ENCODE assay signal across 1 cellular context in the genomic region with DNA sequence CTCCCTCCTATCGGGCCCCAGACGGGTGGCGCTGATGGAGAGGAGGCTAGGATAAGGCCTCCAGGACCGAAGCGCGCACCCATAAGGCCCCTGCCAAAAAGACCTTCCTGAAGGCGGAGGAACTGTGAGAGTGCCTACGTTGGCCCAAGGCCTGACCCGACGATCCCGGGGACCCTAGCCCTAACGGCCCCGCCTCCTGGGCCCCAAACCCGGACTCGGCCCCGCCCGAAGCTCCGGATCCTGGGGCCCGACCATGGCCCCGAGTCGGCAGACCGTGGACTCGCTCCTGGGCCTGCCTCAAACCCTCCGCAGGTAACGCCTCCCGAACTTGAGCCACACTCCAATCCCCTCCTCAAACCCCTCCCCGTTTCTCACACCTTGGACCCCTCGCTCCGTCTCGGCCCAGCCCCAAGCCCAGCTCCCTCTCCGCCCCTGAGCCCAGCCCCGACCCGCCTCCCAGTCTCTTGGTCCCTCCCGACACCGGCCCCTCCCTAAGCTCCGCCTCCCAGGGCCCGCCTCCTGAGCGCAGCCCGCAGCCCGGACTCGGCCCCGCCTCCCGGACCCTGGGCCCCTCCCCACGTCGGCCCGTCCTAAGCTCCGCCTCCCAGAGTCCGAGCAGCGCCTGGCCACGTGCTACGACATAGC.
A peak's percentile ranks its signal among the peaks of the same experiment; 100 is the strongest.
TF ChIP-seq lines count a peak whose summit lies in the region.
"Not testable (repeated sequence)": the region's sequence is repeated elsewhere in the genome, so short reads cannot be mapped to it uniquely, and the experiment has no call there.

No MANE protein-coding gene starts in this region.

TF ChIP-seq in HepG2, 621 proteins besides CTCF, POLR2A, EP300 and RAD21 (continued from another document and continues in another):
- TF ChIP-seq, protein P1, sequence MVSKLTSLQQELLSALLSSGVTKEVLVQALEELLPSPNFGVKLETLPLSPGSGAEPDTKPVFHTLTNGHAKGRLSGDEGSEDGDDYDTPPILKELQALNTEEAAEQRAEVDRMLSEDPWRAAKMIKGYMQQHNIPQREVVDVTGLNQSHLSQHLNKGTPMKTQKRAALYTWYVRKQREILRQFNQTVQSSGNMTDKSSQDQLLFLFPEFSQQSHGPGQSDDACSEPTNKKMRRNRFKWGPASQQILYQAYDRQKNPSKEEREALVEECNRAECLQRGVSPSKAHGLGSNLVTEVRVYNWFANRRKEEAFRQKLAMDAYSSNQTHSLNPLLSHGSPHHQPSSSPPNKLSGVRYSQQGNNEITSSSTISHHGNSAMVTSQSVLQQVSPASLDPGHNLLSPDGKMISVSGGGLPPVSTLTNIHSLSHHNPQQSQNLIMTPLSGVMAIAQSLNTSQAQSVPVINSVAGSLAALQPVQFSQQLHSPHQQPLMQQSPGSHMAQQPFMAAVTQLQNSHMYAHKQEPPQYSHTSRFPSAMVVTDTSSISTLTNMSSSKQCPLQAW (CRISPR knock-in tag; IDR thresholded peaks at IDR 0.05) = 0 out of 2 replicates have a peak, but pooled peaks have one; percentile 18
- TF ChIP-seq POLR2G (IDR thresholded peaks at IDR 0.05; ENCODE audit: low read depth, low read length) (0 out of 2 replicates have a peak, but pooled peaks have one; percentile 21), ZNF605 (CRISPR knock-in tag; IDR thresholded peaks at IDR 0.05) (peak; percentile 46; the same call in 1 of the 2 replicates), ZBTB7B (CRISPR knock-in tag; IDR thresholded peaks at IDR 0.05) (0 out of 2 replicates have a peak, but pooled peaks have one; percentile 35), NFKB2 (CRISPR knock-in tag; IDR thresholded peaks at IDR 0.05; ENCODE audit: borderline replicate concordance) (peak; percentile 34; the same call in 1 of the 2 replicates), YEATS4 (CRISPR knock-in tag; IDR thresholded peaks at IDR 0.05; ENCODE audit: borderline replicate concordance) (peak; percentile 39; the same call in 1 of the 2 replicates), ZFY (CRISPR knock-in tag; IDR thresholded peaks at IDR 0.05) (peak; percentile 74), MAZ (IDR thresholded peaks at IDR 0.05; ENCODE audit: borderline replicate concordance, low read depth, low read length) (peak; percentile 25; the same call in 1 of the 2 replicates), SPEN (CRISPR knock-in tag; IDR thresholded peaks at IDR 0.05; ENCODE audit: low read depth) (0 out of 2 replicates have a peak, but pooled peaks have one; percentile 21), RXRB (CRISPR knock-in tag; IDR thresholded peaks at IDR 0.05; ENCODE audit: borderline replicate concordance) (0 out of 2 replicates have a peak, but pooled peaks have one; percentile 6), POLR2AphosphoS5 (IDR thresholded peaks at IDR 0.05; ENCODE audit: low read depth, low read length) (0 out of 2 replicates have a peak, but pooled peaks have one; percentile 30), PHF8 (CRISPR knock-in tag; IDR thresholded peaks at IDR 0.05) (peak; percentile 51), SP1 (CRISPR knock-in tag; IDR thresholded peaks at IDR 0.05) (peak; percentile 28; the same call in 1 of the 2 replicates), RBFOX2 (IDR thresholded peaks at IDR 0.05; ENCODE audit: low read depth, low read length) (peak; percentile 64), SAP130 (CRISPR knock-in tag; IDR thresholded peaks at IDR 0.05; ENCODE audit: low read depth) (peak; percentile 55), MYC (CRISPR knock-in tag; IDR thresholded peaks at IDR 0.05; ENCODE audit: borderline replicate concordance) (peak; percentile 27; the same call in 1 of the 2 replicates), ZFX (CRISPR knock-in tag; IDR thresholded peaks at IDR 0.05; ENCODE audit: low read depth) (peak; percentile 70), GATAD1 (CRISPR knock-in tag; IDR thresholded peaks at IDR 0.05) (0 out of 2 replicates have a peak, but pooled peaks have one; percentile 20), SP4 (CRISPR knock-in tag; IDR thresholded peaks at IDR 0.05) (peak; percentile 75), HNRNPK (IDR thresholded peaks at IDR 0.05; ENCODE audit: low read depth, low read length, poor library complexity, severe bottlenecking) (peak; percentile 82), RXRA (CRISPR knock-in tag; IDR thresholded peaks at IDR 0.05) (peak; percentile 29; the same call in 1 of the 2 replicates), HNRNPLL (IDR thresholded peaks at IDR 0.05; ENCODE audit: low read depth, low read length, poor library complexity, severe bottlenecking) (peak; percentile 50), SP5 (CRISPR knock-in tag; IDR thresholded peaks at IDR 0.05; ENCODE audit: borderline replicate concordance, low read depth) (0 out of 2 replicates have a peak, but pooled peaks have one; percentile 43), GABPB1 (CRISPR knock-in tag; IDR thresholded peaks at IDR 0.05) (peak; percentile 41; the same call in 1 of the 2 replicates)
- TF ChIP-seq, protein P2, sequence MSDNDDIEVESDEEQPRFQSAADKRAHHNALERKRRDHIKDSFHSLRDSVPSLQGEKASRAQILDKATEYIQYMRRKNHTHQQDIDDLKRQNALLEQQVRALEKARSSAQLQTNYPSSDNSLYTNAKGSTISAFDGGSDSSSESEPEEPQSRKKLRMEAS (IDR thresholded peaks at IDR 0.05) = peak; percentile 33; the same call in 1 of the 2 replicates
- TF ChIP-seq, protein P3, sequence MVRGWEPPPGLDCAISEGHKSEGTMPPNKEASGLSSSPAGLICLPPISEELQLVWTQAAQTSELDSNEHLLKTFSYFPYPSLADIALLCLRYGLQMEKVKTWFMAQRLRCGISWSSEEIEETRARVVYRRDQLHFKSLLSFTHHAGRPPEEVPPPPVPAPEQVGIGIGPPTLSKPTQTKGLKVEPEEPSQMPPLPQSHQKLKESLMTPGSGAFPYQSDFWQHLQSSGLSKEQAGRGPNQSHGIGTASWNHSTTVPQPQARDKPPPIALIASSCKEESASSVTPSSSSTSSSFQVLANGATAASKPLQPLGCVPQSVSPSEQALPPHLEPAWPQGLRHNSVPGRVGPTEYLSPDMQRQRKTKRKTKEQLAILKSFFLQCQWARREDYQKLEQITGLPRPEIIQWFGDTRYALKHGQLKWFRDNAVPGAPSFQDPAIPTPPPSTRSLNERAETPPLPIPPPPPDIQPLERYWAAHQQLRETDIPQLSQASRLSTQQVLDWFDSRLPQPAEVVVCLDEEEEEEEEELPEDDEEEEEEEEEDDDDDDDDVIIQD (CRISPR knock-in tag; IDR thresholded peaks at IDR 0.05; ENCODE audit: low read depth) = peak; percentile 30; the same call in 1 of the 2 replicates
- TF ChIP-seq, protein P4, sequence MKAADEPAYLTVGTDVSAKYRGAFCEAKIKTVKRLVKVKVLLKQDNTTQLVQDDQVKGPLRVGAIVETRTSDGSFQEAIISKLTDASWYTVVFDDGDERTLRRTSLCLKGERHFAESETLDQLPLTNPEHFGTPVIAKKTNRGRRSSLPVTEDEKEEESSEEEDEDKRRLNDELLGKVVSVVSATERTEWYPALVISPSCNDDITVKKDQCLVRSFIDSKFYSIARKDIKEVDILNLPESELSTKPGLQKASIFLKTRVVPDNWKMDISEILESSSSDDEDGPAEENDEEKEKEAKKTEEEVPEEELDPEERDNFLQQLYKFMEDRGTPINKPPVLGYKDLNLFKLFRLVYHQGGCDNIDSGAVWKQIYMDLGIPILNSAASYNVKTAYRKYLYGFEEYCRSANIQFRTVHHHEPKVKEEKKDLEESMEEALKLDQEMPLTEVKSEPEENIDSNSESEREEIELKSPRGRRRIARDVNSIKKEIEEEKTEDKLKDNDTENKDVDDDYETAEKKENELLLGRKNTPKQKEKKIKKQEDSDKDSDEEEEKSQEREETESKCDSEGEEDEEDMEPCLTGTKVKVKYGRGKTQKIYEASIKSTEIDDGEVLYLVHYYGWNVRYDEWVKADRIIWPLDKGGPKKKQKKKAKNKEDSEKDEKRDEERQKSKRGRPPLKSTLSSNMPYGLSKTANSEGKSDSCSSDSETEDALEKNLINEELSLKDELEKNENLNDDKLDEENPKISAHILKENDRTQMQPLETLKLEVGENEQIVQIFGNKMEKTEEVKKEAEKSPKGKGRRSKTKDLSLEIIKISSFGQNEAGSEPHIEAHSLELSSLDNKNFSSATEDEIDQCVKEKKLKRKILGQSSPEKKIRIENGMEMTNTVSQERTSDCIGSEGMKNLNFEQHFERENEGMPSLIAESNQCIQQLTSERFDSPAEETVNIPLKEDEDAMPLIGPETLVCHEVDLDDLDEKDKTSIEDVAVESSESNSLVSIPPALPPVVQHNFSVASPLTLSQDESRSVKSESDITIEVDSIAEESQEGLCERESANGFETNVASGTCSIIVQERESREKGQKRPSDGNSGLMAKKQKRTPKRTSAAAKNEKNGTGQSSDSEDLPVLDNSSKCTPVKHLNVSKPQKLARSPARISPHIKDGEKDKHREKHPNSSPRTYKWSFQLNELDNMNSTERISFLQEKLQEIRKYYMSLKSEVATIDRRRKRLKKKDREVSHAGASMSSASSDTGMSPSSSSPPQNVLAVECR (CRISPR knock-in tag; IDR thresholded peaks at IDR 0.05; ENCODE audit: borderline replicate concordance) = peak; percentile 21; the same call in 1 of the 2 replicates
- not testable (repeated sequence) for TF ChIP-seq MAZ (CRISPR knock-in tag; IDR thresholded peaks at IDR 0.05; ENCODE audit: low read depth); SP1 (IDR thresholded peaks at IDR 0.05)
- TF ChIP-seq, protein P5, sequence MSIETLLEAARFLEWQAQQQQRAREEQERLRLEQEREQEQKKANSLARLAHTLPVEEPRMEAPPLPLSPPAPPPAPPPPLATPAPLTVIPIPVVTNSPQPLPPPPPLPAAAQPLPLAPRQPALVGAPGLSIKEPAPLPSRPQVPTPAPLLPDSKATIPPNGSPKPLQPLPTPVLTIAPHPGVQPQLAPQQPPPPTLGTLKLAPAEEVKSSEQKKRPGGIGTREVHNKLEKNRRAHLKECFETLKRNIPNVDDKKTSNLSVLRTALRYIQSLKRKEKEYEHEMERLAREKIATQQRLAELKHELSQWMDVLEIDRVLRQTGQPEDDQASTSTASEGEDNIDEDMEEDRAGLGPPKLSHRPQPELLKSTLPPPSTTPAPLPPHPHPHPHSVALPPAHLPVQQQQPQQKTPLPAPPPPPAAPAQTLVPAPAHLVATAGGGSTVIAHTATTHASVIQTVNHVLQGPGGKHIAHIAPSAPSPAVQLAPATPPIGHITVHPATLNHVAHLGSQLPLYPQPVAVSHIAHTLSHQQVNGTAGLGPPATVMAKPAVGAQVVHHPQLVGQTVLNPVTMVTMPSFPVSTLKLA (IDR thresholded peaks at IDR 0.05) = peak; percentile 47; the same call in 1 of the 2 replicates
- TF ChIP-seq, protein P6, sequence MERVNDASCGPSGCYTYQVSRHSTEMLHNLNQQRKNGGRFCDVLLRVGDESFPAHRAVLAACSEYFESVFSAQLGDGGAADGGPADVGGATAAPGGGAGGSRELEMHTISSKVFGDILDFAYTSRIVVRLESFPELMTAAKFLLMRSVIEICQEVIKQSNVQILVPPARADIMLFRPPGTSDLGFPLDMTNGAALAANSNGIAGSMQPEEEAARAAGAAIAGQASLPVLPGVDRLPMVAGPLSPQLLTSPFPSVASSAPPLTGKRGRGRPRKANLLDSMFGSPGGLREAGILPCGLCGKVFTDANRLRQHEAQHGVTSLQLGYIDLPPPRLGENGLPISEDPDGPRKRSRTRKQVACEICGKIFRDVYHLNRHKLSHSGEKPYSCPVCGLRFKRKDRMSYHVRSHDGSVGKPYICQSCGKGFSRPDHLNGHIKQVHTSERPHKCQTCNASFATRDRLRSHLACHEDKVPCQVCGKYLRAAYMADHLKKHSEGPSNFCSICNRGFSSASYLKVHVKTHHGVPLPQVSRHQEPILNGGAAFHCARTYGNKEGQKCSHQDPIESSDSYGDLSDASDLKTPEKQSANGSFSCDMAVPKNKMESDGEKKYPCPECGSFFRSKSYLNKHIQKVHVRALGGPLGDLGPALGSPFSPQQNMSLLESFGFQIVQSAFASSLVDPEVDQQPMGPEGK (CRISPR knock-in tag; IDR thresholded peaks at IDR 0.05) = 0 out of 2 replicates have a peak, but pooled peaks have one; percentile 8
- TF ChIP-seq, protein P7, sequence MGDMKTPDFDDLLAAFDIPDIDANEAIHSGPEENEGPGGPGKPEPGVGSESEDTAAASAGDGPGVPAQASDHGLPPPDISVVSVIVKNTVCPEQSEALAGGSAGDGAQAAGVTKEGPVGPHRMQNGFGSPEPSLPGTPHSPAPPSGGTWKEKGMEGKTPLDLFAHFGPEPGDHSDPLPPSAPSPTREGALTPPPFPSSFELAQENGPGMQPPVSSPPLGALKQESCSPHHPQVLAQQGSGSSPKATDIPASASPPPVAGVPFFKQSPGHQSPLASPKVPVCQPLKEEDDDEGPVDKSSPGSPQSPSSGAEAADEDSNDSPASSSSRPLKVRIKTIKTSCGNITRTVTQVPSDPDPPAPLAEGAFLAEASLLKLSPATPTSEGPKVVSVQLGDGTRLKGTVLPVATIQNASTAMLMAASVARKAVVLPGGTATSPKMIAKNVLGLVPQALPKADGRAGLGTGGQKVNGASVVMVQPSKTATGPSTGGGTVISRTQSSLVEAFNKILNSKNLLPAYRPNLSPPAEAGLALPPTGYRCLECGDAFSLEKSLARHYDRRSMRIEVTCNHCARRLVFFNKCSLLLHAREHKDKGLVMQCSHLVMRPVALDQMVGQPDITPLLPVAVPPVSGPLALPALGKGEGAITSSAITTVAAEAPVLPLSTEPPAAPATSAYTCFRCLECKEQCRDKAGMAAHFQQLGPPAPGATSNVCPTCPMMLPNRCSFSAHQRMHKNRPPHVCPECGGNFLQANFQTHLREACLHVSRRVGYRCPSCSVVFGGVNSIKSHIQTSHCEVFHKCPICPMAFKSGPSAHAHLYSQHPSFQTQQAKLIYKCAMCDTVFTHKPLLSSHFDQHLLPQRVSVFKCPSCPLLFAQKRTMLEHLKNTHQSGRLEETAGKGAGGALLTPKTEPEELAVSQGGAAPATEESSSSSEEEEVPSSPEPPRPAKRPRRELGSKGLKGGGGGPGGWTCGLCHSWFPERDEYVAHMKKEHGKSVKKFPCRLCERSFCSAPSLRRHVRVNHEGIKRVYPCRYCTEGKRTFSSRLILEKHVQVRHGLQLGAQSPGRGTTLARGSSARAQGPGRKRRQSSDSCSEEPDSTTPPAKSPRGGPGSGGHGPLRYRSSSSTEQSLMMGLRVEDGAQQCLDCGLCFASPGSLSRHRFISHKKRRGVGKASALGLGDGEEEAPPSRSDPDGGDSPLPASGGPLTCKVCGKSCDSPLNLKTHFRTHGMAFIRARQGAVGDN (CRISPR knock-in tag; IDR thresholded peaks at IDR 0.05) = peak; percentile 55
- TF ChIP-seq, protein P8, sequence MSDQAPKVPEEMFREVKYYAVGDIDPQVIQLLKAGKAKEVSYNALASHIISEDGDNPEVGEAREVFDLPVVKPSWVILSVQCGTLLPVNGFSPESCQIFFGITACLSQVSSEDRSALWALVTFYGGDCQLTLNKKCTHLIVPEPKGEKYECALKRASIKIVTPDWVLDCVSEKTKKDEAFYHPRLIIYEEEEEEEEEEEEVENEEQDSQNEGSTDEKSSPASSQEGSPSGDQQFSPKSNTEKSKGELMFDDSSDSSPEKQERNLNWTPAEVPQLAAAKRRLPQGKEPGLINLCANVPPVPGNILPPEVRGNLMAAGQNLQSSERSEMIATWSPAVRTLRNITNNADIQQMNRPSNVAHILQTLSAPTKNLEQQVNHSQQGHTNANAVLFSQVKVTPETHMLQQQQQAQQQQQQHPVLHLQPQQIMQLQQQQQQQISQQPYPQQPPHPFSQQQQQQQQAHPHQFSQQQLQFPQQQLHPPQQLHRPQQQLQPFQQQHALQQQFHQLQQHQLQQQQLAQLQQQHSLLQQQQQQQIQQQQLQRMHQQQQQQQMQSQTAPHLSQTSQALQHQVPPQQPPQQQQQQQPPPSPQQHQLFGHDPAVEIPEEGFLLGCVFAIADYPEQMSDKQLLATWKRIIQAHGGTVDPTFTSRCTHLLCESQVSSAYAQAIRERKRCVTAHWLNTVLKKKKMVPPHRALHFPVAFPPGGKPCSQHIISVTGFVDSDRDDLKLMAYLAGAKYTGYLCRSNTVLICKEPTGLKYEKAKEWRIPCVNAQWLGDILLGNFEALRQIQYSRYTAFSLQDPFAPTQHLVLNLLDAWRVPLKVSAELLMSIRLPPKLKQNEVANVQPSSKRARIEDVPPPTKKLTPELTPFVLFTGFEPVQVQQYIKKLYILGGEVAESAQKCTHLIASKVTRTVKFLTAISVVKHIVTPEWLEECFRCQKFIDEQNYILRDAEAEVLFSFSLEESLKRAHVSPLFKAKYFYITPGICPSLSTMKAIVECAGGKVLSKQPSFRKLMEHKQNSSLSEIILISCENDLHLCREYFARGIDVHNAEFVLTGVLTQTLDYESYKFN (CRISPR knock-in tag; conservative IDR thresholded peaks at IDR 0.05) = peak; percentile 9; the same call in 1 of the 2 replicates
